Comparison of ENCODE assay signal across 23 cellular contexts in genomic region chr16:73354426-73354825, GRCh38.
"Had no signal": no experiment of that assay in that cellular context is flagged by ENCODE, and none has a peak within 500 bp of the region (broad histone marks: within the 10 kb centered on the region; RNA-seq: fewer than 3 reads in every experiment).

No MANE protein-coding gene starts in this region.

- H3K9me3 Mint-ChIP-seq: activated naive CD4-positive, alpha-beta T cell treated with anti-CD3 and anti-CD28 coated beads, Interleukin-2, amount 10 ng/mL, durations not matched to agents 7 days and 5 days; activated naive CD8-positive, alpha-beta T cell treated with anti-CD3 and anti-CD28 coated beads, Interleukin-2, amount 10 ng/mL, durations not matched to agents 7 days and 5 days; activated T-helper 1 cell treated with anti-CD3 and anti-CD28 coated beads, Interleukin-12 subunit alpha, Interleukin-12 subunit beta, Interleukin-2, Interleukin-4 antibody, amounts not matched to agents 30 ng/mL and 10 ng/mL and 1 ng/mL, durations not matched to agents 14 hours and 24 hours and 36 hours; brain; mesothelial cell of epicardium; naive B cell; T-helper 2 cell treated with Interferon-gamma antibody and Interleukin-4, amounts not matched to agents 5 μg/mL and 100 μg/mL, for 36 hours had no signal

- H3K9me3 ChIP-seq: ascending aorta, colonic mucosa, gastrocnemius medialis, right lobe of liver, tibial nerve had no signal

- H3K27me3 Mint-ChIP-seq: activated naive CD4-positive, alpha-beta T cell treated with anti-CD3 and anti-CD28 coated beads, Interleukin-2, amount 10 ng/mL, durations not matched to agents 7 days and 5 days; activated naive CD8-positive, alpha-beta T cell treated with anti-CD3 and anti-CD28 coated beads, Interleukin-2, amount 10 ng/mL, durations not matched to agents 7 days and 5 days had no signal

- H3K27ac ChIP-seq: ascending aorta, cardiac muscle cell, colonic mucosa, gastrocnemius medialis, right lobe of liver, tibial nerve had no signal

- H3K36me3 Mint-ChIP-seq: activated naive CD4-positive, alpha-beta T cell treated with anti-CD3 and anti-CD28 coated beads, Interleukin-2, amount 10 ng/mL, durations not matched to agents 7 days and 5 days; activated naive CD8-positive, alpha-beta T cell treated with anti-CD3 and anti-CD28 coated beads, Interleukin-2, amount 10 ng/mL, durations not matched to agents 7 days and 5 days; brain; immature natural killer cell; mesothelial cell of epicardium; naive B cell had no signal

- H3K4me1 Mint-ChIP-seq: activated CD4-positive, alpha-beta T cell treated with anti-CD3 and anti-CD28 coated beads for 36 hours; activated naive CD4-positive, alpha-beta T cell treated with anti-CD3 and anti-CD28 coated beads, Interleukin-2, amount 10 ng/mL, durations not matched to agents 7 days and 5 days; activated naive CD8-positive, alpha-beta T cell treated with anti-CD3 and anti-CD28 coated beads, Interleukin-2, amount 10 ng/mL, durations not matched to agents 7 days and 5 days; immature natural killer cell; naive B cell had no signal

- H3K4me1 ChIP-seq: ascending aorta, colonic mucosa, gastrocnemius medialis, tibial nerve had no signal

- H3K4me3 ChIP-seq: ascending aorta, cardiac muscle cell, colonic mucosa, gastrocnemius medialis, right lobe of liver, tibial nerve had no signal

- H3K27me3 ChIP-seq: ascending aorta, colonic mucosa, tibial nerve had no signal

- H3K27ac Mint-ChIP-seq: activated CD4-positive, alpha-beta T cell treated with anti-CD3 and anti-CD28 coated beads for 36 hours; activated naive CD4-positive, alpha-beta T cell treated with anti-CD3 and anti-CD28 coated beads, Interleukin-2, amount 10 ng/mL, durations not matched to agents 7 days and 5 days; activated naive CD8-positive, alpha-beta T cell treated with anti-CD3 and anti-CD28 coated beads, Interleukin-2, amount 10 ng/mL, durations not matched to agents 7 days and 5 days; activated T-helper 1 cell treated with anti-CD3 and anti-CD28 coated beads, Interleukin-12 subunit alpha, Interleukin-12 subunit beta, Interleukin-2, Interleukin-4 antibody, amounts not matched to agents 30 ng/mL and 10 ng/mL and 1 ng/mL, durations not matched to agents 14 hours and 24 hours and 36 hours; immature natural killer cell; mesothelial cell of epicardium; naive B cell; T-helper 2 cell treated with Interferon-gamma antibody and Interleukin-4, amounts not matched to agents 5 μg/mL and 100 μg/mL, for 36 hours had no signal

- H3K4me3 Mint-ChIP-seq: activated CD4-positive, alpha-beta T cell treated with anti-CD3 and anti-CD28 coated beads for 36 hours; activated naive CD4-positive, alpha-beta T cell treated with anti-CD3 and anti-CD28 coated beads, Interleukin-2, amount 10 ng/mL, durations not matched to agents 7 days and 5 days; activated naive CD8-positive, alpha-beta T cell treated with anti-CD3 and anti-CD28 coated beads, Interleukin-2, amount 10 ng/mL, durations not matched to agents 7 days and 5 days; activated T-helper 1 cell treated with anti-CD3 and anti-CD28 coated beads, Interleukin-12 subunit alpha, Interleukin-12 subunit beta, Interleukin-2, Interleukin-4 antibody, amounts not matched to agents 30 ng/mL and 10 ng/mL and 1 ng/mL, durations not matched to agents 14 hours and 24 hours and 36 hours; immature natural killer cell; mesothelial cell of epicardium; naive B cell; T-helper 2 cell treated with Interferon-gamma antibody and Interleukin-4, amounts not matched to agents 5 μg/mL and 100 μg/mL, for 36 hours had no signal

- DNase-seq: activated CD4-positive, alpha-beta T cell treated with anti-CD3 and anti-CD28 coated beads for 36 hours; activated CD4-positive, alpha-beta T cell treated with anti-CD3 and anti-CD28 coated beads, Interleukin-2, amount 50 U/mL, for 4 hours; activated CD4-positive, CD25-positive, alpha-beta regulatory T cell; activated effector memory CD4-positive, alpha-beta T cell treated with anti-CD3 and anti-CD28 coated beads, Interleukin-2, amount 50 U/mL, for 16 hours; activated naive CD4-positive, alpha-beta T cell treated with anti-CD3 and anti-CD28 coated beads, Interleukin-2, amount 10 ng/mL, durations not matched to agents 7 days and 5 days; activated naive CD8-positive, alpha-beta T cell treated with anti-CD3 and anti-CD28 coated beads, Interleukin-2, amount 10 ng/mL, durations not matched to agents 7 days and 5 days; cerebellar nuclear complex; colonic mucosa; effector memory CD4-positive, alpha-beta T cell; gastrocnemius medialis; hypothalamus; immature natural killer cell; naive B cell; right lobe of liver; stimulated activated CD4-positive, alpha-beta T cell treated with anti-CD3 and anti-CD28 coated beads, Interleukin-2, amount 100 ng/mL, for 48 hours; stimulated activated naive CD4-positive, alpha-beta T cell treated with Interleukin-2 at 50 U/mL for 16 hours had no signal

- H3K36me3 ChIP-seq: ascending aorta, cardiac muscle cell, colonic mucosa, gastrocnemius medialis, right lobe of liver, tibial nerve had no signal
